In the genomic region with DNA sequence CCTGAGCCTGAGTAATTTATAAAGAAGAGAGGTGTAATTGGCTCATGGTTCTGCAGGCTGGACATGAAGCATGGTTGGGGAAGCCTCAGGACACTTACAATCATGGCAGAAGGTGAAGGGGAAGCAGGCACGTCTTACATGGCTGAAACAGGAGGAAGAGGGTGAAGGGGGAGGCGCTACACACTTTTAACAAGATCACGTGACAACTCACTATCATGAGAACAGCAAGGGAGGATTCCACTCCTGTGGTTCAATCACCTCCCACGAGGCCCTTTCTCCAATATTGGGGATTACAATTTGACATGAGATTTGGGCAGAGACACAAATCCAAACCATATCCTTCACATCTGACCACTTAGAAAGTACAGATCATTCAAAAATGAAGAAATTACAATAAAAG, we compare ENCODE assay signal across 9 cellular contexts.
"Had no signal": no experiment of that assay in that cellular context is flagged by ENCODE, and none has a peak within 500 bp of the region (broad histone marks: within the 10 kb centered on the region; RNA-seq: fewer than 3 reads in every experiment).

No MANE protein-coding gene starts in this region.

- H3K4me2 ChIP-seq: KMS-11 had no signal

- H3K27me3 Mint-ChIP-seq: IgD-negative memory B cell had no signal

- H3K9ac ChIP-seq: KMS-11 had no signal

- H3K36me3 Mint-ChIP-seq: IgD-negative memory B cell had no signal

- DNase-seq: IMR-90, Karpas-422, Kasumi-1, KBM-7, KG1 had no signal

- H3K4me3 Mint-ChIP-seq: IgD-negative memory B cell had no signal

- H3K4me1 Mint-ChIP-seq: IgD-negative memory B cell had no signal

- FAIRE-seq: HTR-8/SVneo had no signal

- H3K27ac ChIP-seq: HL-60, KMS-11 had no signal

- H3K27ac Mint-ChIP-seq: IgD-negative memory B cell had no signal
